In the genomic region with DNA sequence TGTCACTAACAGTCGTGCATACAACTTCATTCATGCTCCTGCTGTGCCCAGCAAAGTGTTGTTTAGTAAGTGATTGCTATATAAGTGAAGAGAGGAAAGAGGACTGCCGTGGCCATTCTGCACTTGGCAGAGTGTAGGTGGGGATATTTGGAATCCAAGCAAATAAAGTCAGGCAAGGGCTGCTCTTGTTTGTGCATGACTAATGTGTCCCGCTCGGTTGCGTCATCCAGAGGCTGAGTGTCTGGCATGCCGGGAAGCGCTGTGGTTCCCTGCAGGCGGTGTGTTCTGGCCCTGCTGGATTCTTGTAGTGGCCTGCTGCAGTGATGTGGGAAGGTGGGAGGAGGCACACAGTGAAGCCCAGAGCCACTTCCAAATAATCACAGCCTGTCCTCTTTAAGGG, we compare ENCODE assay signal across 8 cellular contexts.
DNase-seq lines count a peak whose midpoint lies in the region; ATAC-seq, FAIRE-seq and TF ChIP-seq lines count a peak whose summit lies in the region.

No MANE protein-coding gene starts in this region.

- peaks cover 29% of the 10 kb centered on the region for H3K4me1 Mint-ChIP-seq in MCF 10A (ENCODE audit: insufficient read depth, unreplicated experiment)

- peak overlapping the region; percentile 79 for H2AFZ ChIP-seq in ACC112 (ENCODE audit: low read length, unreplicated experiment)
- no peak overlapping the region for H2AFZ ChIP-seq in HepG2 (ENCODE audit: low read length)

- peak overlapping the region; percentile 71 for H3K9ac ChIP-seq in HepG2 (ENCODE audit: insufficient read depth, low read depth, low read length)

- WGBS in HepG2 (ENCODE audit: low lambda C conversion rate) = 0% methylated on average over 7 of the region's 8 CpGs
- 5 to 9% methylated on average over 8 of the region's 8 CpGs for WGBS in aorta, 2 donors

- peak overlapping the region; percentile 62 for H3K4me3 ChIP-seq in ACC112 (ENCODE audit: low read depth, low read length)
- peak overlapping the region in 2 of 3 experiments; percentile 54 to 58; a peak in 4 of 6 replicates for H3K4me3 ChIP-seq in HepG2 (replicated peaks in 1 of 3; ENCODE audit: insufficient read depth in 1 of 3, low read depth in 2 of 3, low read length in 3 of 3)
- peak overlapping the region in 1 of 2 donors; percentile 7 for H3K4me3 ChIP-seq in aorta (ENCODE audit: low read length in 2 of 2)

- peak overlapping the region; percentile 90 for H3K4me2 ChIP-seq in HepG2 (ENCODE audit: low read depth, low read length)

- BruUV-seq in MCF 10A (replicated peaks; lab: Mats Ljungman, UMichigan) (no TSS peak), HepG2 (replicated peaks; lab: Mats Ljungman, UMichigan) (no TSS peak)

- peaks cover 41% of the 10 kb centered on the region for H3K4me1 ChIP-seq in ACC112 (ENCODE audit: control insufficient read depth, insufficient read depth, low read length, unreplicated experiment)
- H3K4me1 ChIP-seq in HepG2 (ENCODE audit: insufficient read depth, low read length) = peaks cover 71% of the 10 kb centered on the region
- peaks cover 0 to 10% of the 10 kb centered on the region in 2 donors for H3K4me1 ChIP-seq in aorta (ENCODE audit: control insufficient read depth in 1 of 2, insufficient read depth in 2 of 2, low read length in 2 of 2)

- FAIRE-seq in HepG2 (lab: Jason Lieb, UNC) = peak; percentile 88

- intact Hi-C loops in MCF 10A (cut with micrococcal nuclease) (no loop called here), HepG2 (cut with micrococcal nuclease; ENCODE audit: unreplicated experiment) (loop anchor here (2.0 kb wide), 2 partner anchors 62 to 344 kb away; a partner anchor contains a TSS), aorta (cut with DNase I) (loop anchor here in 1 of 2 donors (2.0 kb wide), 1 partner anchor 138 kb away; a partner anchor contains a TSS)

- H3K4me3 Mint-ChIP-seq in MCF 10A (ENCODE audit: unreplicated experiment) = peak overlapping the region; percentile 11

- H3K79me2 ChIP-seq in ACC112 (ENCODE audit: control insufficient read depth, insufficient read depth, low read length, unreplicated experiment) (no peaks in the 10 kb centered on the region), HepG2 (ENCODE audit: insufficient read depth, low read length) (no peaks in the 10 kb centered on the region)

- no peak overlapping the region for H3K27ac Mint-ChIP-seq in MCF 10A (ENCODE audit: low read depth, unreplicated experiment)

- no peak for TF ChIP-seq CTCF in MCF 10A (IDR thresholded peaks at IDR 0.05; ENCODE audit: unreplicated experiment)
- peak; percentile 32 for TF ChIP-seq CTCF in HepG2 (CRISPR knock-in tag; IDR thresholded peaks at IDR 0.05)

- H3K36me3 ChIP-seq in ACC112 (ENCODE audit: insufficient read depth, low read length) (no peaks in the 10 kb centered on the region), HepG2 (replicated peaks in 1 of 2; ENCODE audit: control insufficient read depth in 1 of 2, insufficient read depth in 2 of 2, low read length in 2 of 2) (no peaks in the 10 kb centered on the region), aorta (ENCODE audit: control insufficient read depth in 1 of 2, insufficient read depth in 2 of 2, low read length in 1 of 2) (no peaks in the 10 kb centered on the region)

- peak; percentile 79 to 88; a peak in 3 of 4 replicates for TF ChIP-seq EP300 in HepG2 (IDR thresholded peaks at IDR 0.05; ENCODE audit: low read depth in 2 of 2, low read length in 2 of 2)
- peak; percentile 79; the same call in 1 of the 2 replicates for TF ChIP-seq EP300 in HepG2 (CRISPR knock-in tag; IDR thresholded peaks at IDR 0.05; ENCODE audit: borderline replicate concordance)

- peak in 1 of 2 experiments; percentile 51; a peak in 1 of 4 replicates for TF ChIP-seq POLR2A in HepG2 (IDR thresholded peaks at IDR 0.05; ENCODE audit: insufficient read depth in 1 of 2, low read depth in 2 of 2, low read length in 2 of 2)

- no peaks in the 10 kb centered on the region for H3K27me3 ChIP-seq in ACC112 (ENCODE audit: insufficient read depth, low read length)
- H3K27me3 ChIP-seq in HepG2 (ENCODE audit: control insufficient read depth in 1 of 2, insufficient read depth in 2 of 2, low read length in 2 of 2) = no peaks in the 10 kb centered on the region
- no peaks in the 10 kb centered on the region for H3K27me3 ChIP-seq in aorta (ENCODE audit: control insufficient read depth in 1 of 2, insufficient read depth in 2 of 2, low read length in 1 of 2)

- DNase-seq in M059J (ENCODE audit: low read depth) (peak; percentile 97), MCF 10A (ENCODE audit: unreplicated experiment) (peak; percentile 99), HepG2 (ENCODE audit: low spot score) (peak; percentile 95), aorta (peak; percentile 96 to 98), G401 (ENCODE audit: low spot score) (no peak)
- no peak for DNase-seq in stimulated activated CD4-positive, alpha-beta T cell treated with anti-CD3 and anti-CD28 coated beads, Interleukin-2, amount 100 ng/mL, for 24 hours

- in situ Hi-C loops in HepG2 (cut with HindIII; ENCODE audit: extremely low pct_ligation_motif_present, low pct_unique_long_range_greater_than_20kb) (no loop called here), G401 (cut with HindIII; ENCODE audit: low sequenced_read_pairs) (no loop called here)

- ATAC-seq in HepG2 (peak; percentile 98), aorta (ENCODE audit: low FRiP score) (peak; percentile 97), GM18517 (IDR thresholded peaks at IDR 0.05; ENCODE audit: unreplicated experiment) (no peak)

- peak overlapping the region; percentile 91 for H3K27ac ChIP-seq in ACC112 (ENCODE audit: low read depth, low read length)
- H3K27ac ChIP-seq in HepG2 (ENCODE audit: extremely low read length, insufficient read depth, low read length) = peak overlapping the region; percentile 78
- H3K27ac ChIP-seq in aorta (ENCODE audit: low read depth in 1 of 2, low read length in 2 of 2) = peak overlapping the region; percentile 98 to 100

- H4K20me1 ChIP-seq in HepG2 (ENCODE audit: insufficient read depth, low read length) = no peaks in the 10 kb centered on the region

- H3K9me3 Mint-ChIP-seq in MCF 10A (ENCODE audit: unreplicated experiment) = no peaks in the 10 kb centered on the region

- POLR2A ChIA-PET in MCF 10A (lab: Yijun Ruan, JAX) = interaction anchor here (0.7 to 2.3 kb wide), 11 partner anchors 13 to 344 kb away, joined by 3 to 11 read pairs (median 4); a partner anchor contains a TSS
- POLR2A ChIA-PET in HepG2 (lab: Yijun Ruan, JAX) = interaction anchor here (1.0 to 1.4 kb wide), 3 partner anchors 248 to 280 kb away, joined by 3 to 9 read pairs (median 3); no protein-coding TSS in a partner anchor

- H3K27me3 Mint-ChIP-seq in MCF 10A (ENCODE audit: insufficient read depth, unreplicated experiment) = peaks cover 13% of the 10 kb centered on the region

- H3K9me3 ChIP-seq in HepG2 (ENCODE audit: low read length) (no peaks in the 10 kb centered on the region), aorta (ENCODE audit: control insufficient read depth, low read length) (no peaks in the 10 kb centered on the region)

- CTCF ChIA-PET in MCF 10A (lab: Yijun Ruan, JAX) (interaction anchor here (1.1 to 3.4 kb wide), 6 partner anchors 12 to 330 kb away, joined by 5 to 31 read pairs (median 7); no protein-coding TSS in a partner anchor), HepG2 (lab: Yijun Ruan, JAX; ENCODE audit: low intra/inter-chr PET ratio, low total read pairs) (interaction anchor here (2.3 kb wide), 1 partner anchor 281 kb away, joined by 7 read pairs; no protein-coding TSS in a partner anchor)

- no peaks in the 10 kb centered on the region for H3K36me3 Mint-ChIP-seq in MCF 10A (ENCODE audit: insufficient read depth, unreplicated experiment)

- no peak for TF ChIP-seq RAD21 in HepG2 (CRISPR knock-in tag; IDR thresholded peaks at IDR 0.05)

TF ChIP-seq in HepG2, 621 proteins besides CTCF, POLR2A, EP300 and RAD21 (continues in another document):
- peak; percentile 52; the same call in 1 of the 2 replicates for TF ChIP-seq NAIF1 (CRISPR knock-in tag; IDR thresholded peaks at IDR 0.05; ENCODE audit: borderline replicate concordance)
- TF ChIP-seq ZNF703 (CRISPR knock-in tag; IDR thresholded peaks at IDR 0.05; ENCODE audit: borderline replicate concordance) = no peak
- TF ChIP-seq, protein P1, sequence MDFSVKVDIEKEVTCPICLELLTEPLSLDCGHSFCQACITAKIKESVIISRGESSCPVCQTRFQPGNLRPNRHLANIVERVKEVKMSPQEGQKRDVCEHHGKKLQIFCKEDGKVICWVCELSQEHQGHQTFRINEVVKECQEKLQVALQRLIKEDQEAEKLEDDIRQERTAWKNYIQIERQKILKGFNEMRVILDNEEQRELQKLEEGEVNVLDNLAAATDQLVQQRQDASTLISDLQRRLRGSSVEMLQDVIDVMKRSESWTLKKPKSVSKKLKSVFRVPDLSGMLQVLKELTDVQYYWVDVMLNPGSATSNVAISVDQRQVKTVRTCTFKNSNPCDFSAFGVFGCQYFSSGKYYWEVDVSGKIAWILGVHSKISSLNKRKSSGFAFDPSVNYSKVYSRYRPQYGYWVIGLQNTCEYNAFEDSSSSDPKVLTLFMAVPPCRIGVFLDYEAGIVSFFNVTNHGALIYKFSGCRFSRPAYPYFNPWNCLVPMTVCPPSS (IDR thresholded peaks at IDR 0.05) = no peak
- TF ChIP-seq ZMYM4 (CRISPR knock-in tag; IDR thresholded peaks at IDR 0.05) = peak; percentile 83; the same call in 1 of the 2 replicates
- no peak for TF ChIP-seq RFXANK (CRISPR knock-in tag; IDR thresholded peaks at IDR 0.05)
- peak; percentile 51; the same call in 1 of the 2 replicates for TF ChIP-seq ZBTB21 (CRISPR knock-in tag; IDR thresholded peaks at IDR 0.05)
- TF ChIP-seq ZNF841 (CRISPR knock-in tag; IDR thresholded peaks at IDR 0.05; ENCODE audit: borderline replicate concordance) = no peak
- TF ChIP-seq SOX5 (CRISPR knock-in tag; IDR thresholded peaks at IDR 0.05; ENCODE audit: borderline replicate concordance) = peak; percentile 71; the same call in 1 of the 2 replicates
- no peak for TF ChIP-seq ZNF136 (CRISPR knock-in tag; IDR thresholded peaks at IDR 0.05; ENCODE audit: low read depth)
- TF ChIP-seq REPIN1 (CRISPR knock-in tag; IDR thresholded peaks at IDR 0.05; ENCODE audit: borderline replicate concordance, low read depth) = 0 out of 2 replicates have a peak, but pooled peaks have one; percentile 53

Comparison
In these comparisons a context has a peak if more than half of its experiments do, and no peak if none do; other contexts are left out.
1. DNase-seq: peak in M059J (single experiment), MCF 10A (single experiment), HepG2 (single experiment) and aorta (2 of 2); none in G401 (single experiment) and stimulated activated CD4-positive, alpha-beta T cell treated with anti-CD3 and anti-CD28 coated beads, Interleukin-2, amount 100 ng/mL, for 24 hours (0 of 2).
2. Peak in every context shown above with its lines, with median percentiles within 50 percentile points of each other: H3K27ac ChIP-seq.